ENCODE assay signal across 9 cellular contexts in genomic region chr9:21465859-21466518, GRCh38. TPM values are rescaled to one million over a fixed set of nuclear protein-coding genes. Genes with fewer than 3 reads are reported as not detected.
DNase-seq lines count a peak whose midpoint lies in the region; ATAC-seq lines count a peak whose summit lies in the region.
"Had no signal": no experiment of that assay in that cellular context is flagged by ENCODE, and none has a peak within 500 bp of the region (broad histone marks: within the 10 kb centered on the region; RNA-seq: fewer than 3 reads in every experiment).

No MANE protein-coding gene starts in this region.

- ATAC-seq in activated T-cell treated with anti-CD3 and anti-CD28 coated beads, Interleukin-2, amount 50 U/mL, for 72 hours (replicated peaks in 1 of 2): peak; percentile 47 to 53
- ATAC-seq in HG03457 (IDR thresholded peaks at IDR 0.05; ENCODE audit: unreplicated experiment): no peak

- H3K4me3 Mint-ChIP-seq in activated T-cell treated with anti-CD3 and anti-CD28 coated beads, Interleukin-2, amount 50 U/mL, for 72 hours: no peak overlapping the region

- H3K27ac Mint-ChIP-seq in activated T-cell treated with anti-CD3 and anti-CD28 coated beads, Interleukin-2, amount 50 U/mL, for 72 hours: no peak overlapping the region

- H3K9me3 Mint-ChIP-seq in activated T-cell treated with anti-CD3 and anti-CD28 coated beads, Interleukin-2, amount 50 U/mL, for 72 hours: no peaks in the 10 kb centered on the region

- peaks cover 4% of the 10 kb centered on the region for H3K4me1 Mint-ChIP-seq in activated T-cell treated with anti-CD3 and anti-CD28 coated beads, Interleukin-2, amount 50 U/mL, for 72 hours (ENCODE audit: low read depth)

- no peaks in the 10 kb centered on the region for H3K27me3 Mint-ChIP-seq in activated T-cell treated with anti-CD3 and anti-CD28 coated beads, Interleukin-2, amount 50 U/mL, for 72 hours (ENCODE audit: low read depth)

- H3K36me3 ChIP-seq in H7 (replicated peaks; ENCODE audit: control insufficient read depth, insufficient read depth, low read length): no peaks in the 10 kb centered on the region
- H3K36me3 ChIP-seq in MG63: peaks cover 58% of the 10 kb centered on the region

- peaks cover 0 to 5% of the 10 kb centered on the region in 2 donors for H3K36me3 Mint-ChIP-seq in activated T-cell treated with anti-CD3 and anti-CD28 coated beads, Interleukin-2, amount 50 U/mL, for 72 hours (ENCODE audit: insufficient read depth in 2 of 2)

- DNase-seq in activated T-cell treated with anti-CD3 and anti-CD28 coated beads, Interleukin-2, amount 50 U/mL, for 72 hours: peak in 1 of 2 donors; percentile 21
- DNase-seq in activated T-cell treated with anti-CD3 and anti-CD28 coated beads, Interleukin-2, amount 50 U/mL, for 48 hours: no peak
- DNase-seq in H7 (peak; percentile 22), NCI-H69 (lab: John Stamatoyannopoulos, UW) (peak; percentile 50), dedifferentiated amniotic fluid mesenchymal stem cell (ENCODE audit: extremely low spot score) (peak; percentile 81), myocyte (ENCODE audit: low read depth) (peak; percentile 65), MG63 (no peak)

- no peak overlapping the region for H3K4me3 ChIP-seq in H7 (ENCODE audit: insufficient read depth, low read depth, low read length)
- no peak overlapping the region for H3K4me3 ChIP-seq in MG63

- H3K9me3 ChIP-seq in MG63: peaks cover 20% of the 10 kb centered on the region

- no peaks in the 10 kb centered on the region for H3K27me3 ChIP-seq in H7 (ENCODE audit: control insufficient read depth, insufficient read depth, low read length)
- H3K27me3 ChIP-seq in MG63: peaks cover 9% of the 10 kb centered on the region

RNA-seq across cellular contexts. Expression of gene IFNE, which starts 16.1 kb away (rescaled TPM):
- not detected for total RNA-seq in activated T-cell treated with anti-CD3 and anti-CD28 coated beads, Interleukin-2, amount 50 U/mL, for 72 hours
- total RNA-seq in H7 (2014; rRNA removed; shearing (Covaris generic)): not detected in 2 replicates
- 0.31 TPM in 1 of 2 replicates, not detected in the other for total RNA-seq in myocyte
- 0.21 TPM for polyA plus RNA-seq in myocyte (2012)
- total RNA-seq in MG63 (2014; rRNA removed; shearing (Covaris generic); ENCODE audit: low replicate concordance): 0.92 TPM in 1 of 2 replicates, not detected in the other

RNA-seq across cellular contexts. Expression of gene IFNA1, which starts 25.8 kb away (rescaled TPM):
- not detected for total RNA-seq in activated T-cell treated with anti-CD3 and anti-CD28 coated beads, Interleukin-2, amount 50 U/mL, for 72 hours
- not detected in 2 replicates for total RNA-seq in H7 (2014; rRNA removed; shearing (Covaris generic))
- total RNA-seq in myocyte: not detected in 2 replicates
- not detected for polyA plus RNA-seq in myocyte (2012)
- not detected in 2 replicates for total RNA-seq in MG63 (2014; rRNA removed; shearing (Covaris generic); ENCODE audit: low replicate concordance)
- polyA plus RNA-seq: esophagus had no signal

RNA-seq across cellular contexts. Expression of gene IFNA8, which starts 57.1 kb away (rescaled TPM):
- total RNA-seq in activated T-cell treated with anti-CD3 and anti-CD28 coated beads, Interleukin-2, amount 50 U/mL, for 72 hours: not detected
- total RNA-seq in H7 (2014; rRNA removed; shearing (Covaris generic)): not detected in 2 replicates
- not detected in 2 replicates for total RNA-seq in myocyte
- polyA plus RNA-seq in myocyte (2012): not detected
- total RNA-seq in MG63 (2014; rRNA removed; shearing (Covaris generic); ENCODE audit: low replicate concordance): not detected in 2 replicates
- polyA plus RNA-seq: esophagus had no signal

Comparison
In these comparisons a context has a peak if more than half of its experiments do, and no peak if none do; other contexts are left out.
1. DNase-seq: peak in H7 (single experiment), NCI-H69 (single experiment), dedifferentiated amniotic fluid mesenchymal stem cell (single experiment) and myocyte (single experiment); none in activated T-cell treated with anti-CD3 and anti-CD28 coated beads, Interleukin-2, amount 50 U/mL, for 48 hours (0 of 2) and MG63 (single experiment).